ENCODE assay signal across 8 cellular contexts in the genomic region with DNA sequence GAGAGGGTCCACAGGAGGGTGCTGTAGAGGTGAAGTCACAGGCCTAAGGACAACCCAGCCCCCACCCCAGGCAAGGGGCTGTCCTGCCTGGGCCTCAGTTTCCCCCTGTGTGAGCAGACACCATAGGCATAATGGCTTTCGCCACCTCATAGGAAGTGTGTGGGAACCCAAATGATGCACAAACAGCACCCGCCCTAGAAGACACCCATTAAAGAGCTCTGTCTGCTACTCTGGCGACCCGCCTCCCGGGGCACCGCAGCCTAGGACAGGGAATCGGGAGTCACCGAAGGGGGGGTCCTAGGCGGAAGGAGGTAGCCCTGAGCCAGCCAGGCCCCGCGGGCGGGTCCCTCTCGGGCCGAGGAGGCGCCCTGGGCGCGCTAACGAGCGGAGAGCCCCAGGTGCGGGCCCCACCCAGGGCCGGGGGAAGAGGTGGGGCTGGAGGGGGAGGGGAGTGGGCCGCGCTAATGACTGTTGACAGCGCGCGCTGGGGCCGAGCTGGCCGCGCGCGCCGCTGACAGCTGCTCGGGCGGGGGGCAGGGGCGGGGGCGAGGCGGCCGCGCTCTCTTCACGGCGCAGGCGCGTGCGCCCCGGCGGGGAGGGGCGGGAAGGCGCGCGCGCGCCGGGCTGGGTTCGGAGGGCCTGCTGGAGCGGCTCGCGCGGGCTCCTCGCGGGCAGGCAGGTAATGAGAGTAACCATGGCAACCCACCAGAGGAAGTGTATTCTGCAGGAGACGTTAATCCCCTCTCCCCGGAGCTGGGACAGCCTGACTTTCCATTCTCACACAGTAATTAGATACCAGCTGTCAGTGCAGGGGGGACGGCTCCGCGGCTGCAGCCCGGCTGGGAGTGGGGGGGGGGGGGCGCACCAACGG. TPM values are rescaled to one million over a fixed set of nuclear protein-coding genes. Genes with fewer than 3 reads are reported as not detected.
DNase-seq lines count a peak whose midpoint lies in the region; ATAC-seq lines count a peak whose summit lies in the region.

No MANE protein-coding gene starts in this region.

- intact Hi-C loops in sciatic nerve (cut with DNase I), result no loop called here

- peak; percentile 64 for DNase-seq in CD1c-positive myeloid dendritic cell (ENCODE audit: extremely low spot score)
- DNase-seq in NCI-H1092 treated with DMSO at 0.1 percent for 48 hours (lab: John Stamatoyannopoulos, UW), result peak; percentile 92
- DNase-seq in T follicular helper cell (ENCODE audit: low read depth), result peak; percentile 72
- DNase-seq in hippocampal formation (lab: John Stamatoyannopoulos, UW), result peak; percentile 35 to 65
- DNase-seq in sciatic nerve (ENCODE audit: low spot score), result no peak

- ATAC-seq in GM21447 (IDR thresholded peaks at IDR 0.05; ENCODE audit: unreplicated experiment) (peak; percentile 42), sciatic nerve (peak; percentile 60), GM21526 (IDR thresholded peaks at IDR 0.05; ENCODE audit: low FRiP score, unreplicated experiment) (no peak)

- H3K27ac ChIP-seq in angular gyrus (ENCODE audit: low read depth, low read length), result peak overlapping the region; percentile 80

RNA-seq across cellular contexts. Expression of a gene that starts 48.9 kb away (rescaled TPM):
- 39.4 TPM for total RNA-seq in sciatic nerve
